In genomic region chr11:80155412-80156017, GRCh38 we compare ENCODE assay signal across 8 cellular contexts.
DNase-seq lines count a peak whose midpoint lies in the region; ATAC-seq and TF ChIP-seq lines count a peak whose summit lies in the region.

No MANE protein-coding gene starts in this region.

- peak; percentile 80 for ATAC-seq in HG03175 (IDR thresholded peaks at IDR 0.05; ENCODE audit: unreplicated experiment)

- POLR2A ChIA-PET in RWPE1 (lab: Yijun Ruan, JAX; ENCODE audit: low non-redundant PET): no interaction called here

- CTCF ChIA-PET in RWPE1 (lab: Yijun Ruan, JAX): interaction anchor here (0.6 to 0.8 kb wide), 4 partner anchors 52 to 757 kb away, joined by 3 to 5 read pairs (median 3); no protein-coding TSS in a partner anchor

- DNase-seq in NCI-H345 (lab: John Stamatoyannopoulos, UW) (peak; percentile 9), NCI-H345 treated with DMSO at 0.1 percent for 48 hours (lab: John Stamatoyannopoulos, UW; ENCODE audit: unreplicated experiment) (no peak), RWPE1 (ENCODE audit: low spot score) (peak; percentile 17), iPS-NIHi11 (ENCODE audit: low spot score) (peak; percentile 20), epidermal melanocyte (ENCODE audit: insufficient read length, low spot score) (no peak), caudate nucleus (lab: John Stamatoyannopoulos, UW) (no peak)
- DNase-seq in activated CD4-positive, alpha-beta T cell treated with anti-CD3 and anti-CD28 coated beads for 4 hours: no peak

- H3K27ac ChIP-seq in RWPE1 (no peak overlapping the region), caudate nucleus (ENCODE audit: low read depth, low read length) (no peak overlapping the region)

- TF ChIP-seq CTCF in RWPE1 (conservative IDR thresholded peaks at IDR 0.05; ENCODE audit: low read depth): peak; percentile 48

Comparison
In these comparisons a context has a peak if more than half of its experiments do, and no peak if none do; other contexts are left out.
1. DNase-seq: peak in NCI-H345 (single experiment), RWPE1 (single experiment) and iPS-NIHi11 (single experiment); none in NCI-H345 treated with DMSO at 0.1 percent for 48 hours (single experiment), epidermal melanocyte (single experiment), caudate nucleus (0 of 61) and activated CD4-positive, alpha-beta T cell treated with anti-CD3 and anti-CD28 coated beads for 4 hours (0 of 2).